1 cellular context compared by ENCODE assay signal in the genomic region with DNA sequence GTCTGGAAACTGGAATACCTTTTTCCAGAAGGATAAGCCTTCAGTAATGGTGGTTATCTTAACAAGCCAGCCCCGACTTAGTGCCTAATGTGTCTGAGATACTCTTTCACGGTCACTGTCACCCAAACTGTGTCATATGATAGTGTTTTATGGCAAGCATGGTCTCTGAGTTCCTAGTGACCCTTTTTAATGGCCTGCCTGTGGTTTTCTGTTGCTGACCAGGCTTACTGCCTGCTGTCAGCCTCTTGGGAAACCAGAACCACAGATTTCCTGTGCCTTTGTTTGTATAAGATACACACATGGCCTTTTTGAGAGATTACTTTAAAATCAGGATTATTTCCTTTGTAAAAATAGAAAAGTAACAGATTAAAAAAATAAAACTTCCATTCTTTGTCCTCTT.
TF ChIP-seq lines count a peak whose summit lies in the region.

No MANE protein-coding gene starts in this region.

TF ChIP-seq in H1, 55 proteins besides CTCF, POLR2A, EP300 and RAD21 (continued from another document):
- no peak for TF ChIP-seq ATF2 (IDR thresholded peaks at IDR 0.05; ENCODE audit: low read length)
- no peak for TF ChIP-seq CBX5 (IDR thresholded peaks at IDR 0.05; ENCODE audit: low read depth, low read length)
- TF ChIP-seq FOSL1 (IDR thresholded peaks at IDR 0.05; ENCODE audit: insufficient read depth, low read depth, low read length): no peak
- no peak for TF ChIP-seq MAX (IDR thresholded peaks at IDR 0.05)
- no peak for TF ChIP-seq SP4 (IDR thresholded peaks at IDR 0.05; ENCODE audit: low read length)
- no peak for TF ChIP-seq SUZ12 (IDR thresholded peaks at IDR 0.05; ENCODE audit: low read length)
- no peak for TF ChIP-seq CHD1 (IDR thresholded peaks at IDR 0.05; ENCODE audit: low read depth, low read length)
- TF ChIP-seq JUND (IDR thresholded peaks at IDR 0.05; ENCODE audit: low read length): no peak
- TF ChIP-seq BCL11A (IDR thresholded peaks at IDR 0.05; ENCODE audit: low read depth in 2 of 2, low read length in 2 of 2): no peak
- TF ChIP-seq E2F6 (IDR thresholded peaks at IDR 0.05): no peak
- no peak for TF ChIP-seq PHF8 (conservative IDR thresholded peaks at IDR 0.05; ENCODE audit: low read depth, low read length)
- TF ChIP-seq MAFK (IDR thresholded peaks at IDR 0.05; ENCODE audit: low read depth, low read length): no peak
- TF ChIP-seq BACH1 (IDR thresholded peaks at IDR 0.05; ENCODE audit: low read length): no peak
- TF ChIP-seq RFX5 (IDR thresholded peaks at IDR 0.05; ENCODE audit: borderline replicate concordance, low read depth, low read length): no peak
